Comparison of ENCODE assay signal across 33 cellular contexts in genomic region chr6:119183457-119183856, GRCh38.
"Had no signal": no experiment of that assay in that cellular context is flagged by ENCODE, and none has a peak within 500 bp of the region (broad histone marks: within the 10 kb centered on the region; RNA-seq: fewer than 3 reads in every experiment).

No MANE protein-coding gene starts in this region.

- H3K4me1 ChIP-seq: adrenal gland, body of pancreas, esophagus squamous epithelium, gastroesophageal sphincter had no signal

- H3K9me3 ChIP-seq: body of pancreas, esophagus squamous epithelium, gastroesophageal sphincter had no signal

- FAIRE-seq: colon, endothelial cell of umbilical vein had no signal

- H3K27ac ChIP-seq: adrenal gland, body of pancreas, epithelial cell of prostate, esophagus squamous epithelium, gastroesophageal sphincter, WERI-Rb-1 had no signal

- DNase-seq: activated B cell treated with CpG ODN at 0.5 μM for 24 hours; activated CD4-positive, alpha-beta T cell treated with anti-CD3 and anti-CD28 coated beads for 48 hours; activated CD4-positive, alpha-beta T cell treated with anti-CD3 and anti-CD28 coated beads, Interleukin-2, amount 50 U/mL, for 1 hour; activated CD4-positive, alpha-beta T cell treated with anti-CD3 and anti-CD28 coated beads, Interleukin-2, amount 50 U/mL, for 48 hours; activated CD8-positive, alpha-beta memory T cell treated with anti-CD3 and anti-CD28 coated beads for 24 hours; activated CD8-positive, alpha-beta T cell treated with anti-CD3 and anti-CD28 coated beads for 36 hours; activated effector memory CD4-positive, alpha-beta T cell treated with Interleukin-2 at 50 U/mL for 16 hours; activated gamma-delta T cell treated with Interleukin-2 at 50 U/mL for 16 hours; activated naive CD4-positive, alpha-beta T cell treated with anti-CD3 and anti-CD28 coated beads for 36 hours; activated naive CD8-positive, alpha-beta T cell treated with anti-CD3 and anti-CD28 coated beads for 36 hours; activated naive CD8-positive, alpha-beta T cell treated with anti-CD3 and anti-CD28 coated beads, Interleukin-2, amount 50 U/mL, for 24 hours; activated T-cell treated with anti-CD3 and anti-CD28 coated beads, Interleukin-2, amount 50 U/mL, for 4 hours; adrenal gland; amygdala; aorta; body of pancreas; caudate nucleus; cortex of kidney; dermis blood vessel endothelial cell; effector CD4-positive, alpha-beta T cell; effector memory CD8-positive, alpha-beta T cell; esophagus squamous epithelium; head of caudate nucleus; T-helper 1 cell; T-helper 17 cell; T1000; WERI-Rb-1 had no signal

- H3K27me3 ChIP-seq: adrenal gland, body of pancreas, esophagus squamous epithelium, gastroesophageal sphincter had no signal

- ATAC-seq: activated CD4-positive, CD25-positive, alpha-beta regulatory T cell treated with anti-CD3 and anti-CD28 coated beads, Interleukin-2, amount 50 U/mL, for 24 hours; activated CD8-positive, alpha-beta T cell treated with anti-CD3 and anti-CD28 coated beads for 36 hours; activated naive CD8-positive, alpha-beta T cell treated with anti-CD3 and anti-CD28 coated beads, Interleukin-2, amount 50 U/mL, for 24 hours; activated T-cell treated with anti-CD3 and anti-CD28 coated beads, Interleukin-2, amount 50 U/mL, for 4 hours; activated T-helper 17 cell treated with anti-CD3 and anti-CD28 coated beads, Interleukin-2, amount 50 U/mL, for 72 hours; body of pancreas; effector memory CD8-positive, alpha-beta T cell; gastroesophageal sphincter; T-helper 17 cell had no signal

- H3K4me3 ChIP-seq: adrenal gland, body of pancreas, esophagus squamous epithelium, gastroesophageal sphincter had no signal

- H3K36me3 ChIP-seq: WERI-Rb-1 had no signal
